Comparison of ENCODE assay signal across 11 cellular contexts in genomic region chr22:39150848-39151215, GRCh38. TPM values are rescaled to one million over a fixed set of nuclear protein-coding genes. Genes with fewer than 3 reads are reported as not detected.
DNase-seq lines count a peak whose midpoint lies in the region; ATAC-seq, FAIRE-seq and TF ChIP-seq lines count a peak whose summit lies in the region.
"Had no signal": no experiment of that assay in that cellular context is flagged by ENCODE, and none has a peak within 500 bp of the region (broad histone marks: within the 10 kb centered on the region; RNA-seq: fewer than 3 reads in every experiment).

No MANE protein-coding gene starts in this region.

- H3K36me3 ChIP-seq in kidney (ENCODE audit: control insufficient read depth in 1 of 2, insufficient read depth in 2 of 2, low read length in 2 of 2) = peaks cover 4 to 5% of the 10 kb centered on the region in 2 donors
- peaks cover 0 to 22% (median 16%) of the 10 kb centered on the region in 5 donors for H3K36me3 ChIP-seq in subcutaneous abdominal adipose tissue (ENCODE audit: control insufficient read depth in 5 of 5, insufficient read depth in 5 of 5, low read length in 5 of 5)

- POLR2A ChIA-PET in activated CD8-positive, alpha-beta T cell treated with anti-CD3 and anti-CD28 coated beads, Interleukin-2, amount 10 ng/mL, durations not matched to agents 7 days and 5 days (lab: Charles Lee) = interaction anchor here (0.6 to 8.8 kb wide), 5 partner anchors 60 to 469 kb away, joined by 3 to 63 read pairs (median 3); partner anchors contain the start of genes CBX6, RPL3 and TOMM22

- peaks cover 26% of the 10 kb centered on the region for H3K27me3 Mint-ChIP-seq in T-helper 2 cell treated with Interferon-gamma antibody and Interleukin-4, amounts not matched to agents 5 μg/mL and 100 μg/mL, for 36 hours (ENCODE audit: low read depth)
- H3K27me3 Mint-ChIP-seq in activated CD8-positive, alpha-beta T cell treated with anti-CD3 and anti-CD28 coated beads, Interleukin-2, amount 10 ng/mL, durations not matched to agents 7 days and 5 days (ENCODE audit: low read depth) = peaks cover 17% of the 10 kb centered on the region

- H3K27ac ChIP-seq in kidney (ENCODE audit: low read depth in 2 of 2, low read length in 2 of 2) (peak overlapping the region in 1 of 2 donors; percentile 88), subcutaneous abdominal adipose tissue (ENCODE audit: low read depth, low read length) (peak overlapping the region; percentile 54)

- H3K27me3 ChIP-seq in subcutaneous abdominal adipose tissue (ENCODE audit: control insufficient read depth in 5 of 5, insufficient read depth in 4 of 5, low read length in 5 of 5) = peaks cover 0 to 5% (median 0%) of the 10 kb centered on the region in 5 donors

- ATAC-seq in activated CD8-positive, alpha-beta T cell treated with anti-CD3 and anti-CD28 coated beads, Interleukin-2, amount 10 ng/mL, durations not matched to agents 7 days and 5 days = no peak
- ATAC-seq in GM18519 (IDR thresholded peaks at IDR 0.05; ENCODE audit: low FRiP score, unreplicated experiment) = no peak

- no peak for DNase-seq in T-helper 2 cell treated with Interferon-gamma antibody and Interleukin-4, amounts not matched to agents 5 μg/mL and 100 μg/mL, for 36 hours (ENCODE audit: low spot score)
- DNase-seq in T-helper 2 cell (no peak), kidney (peak; percentile 26), inferior parietal cortex (ENCODE audit: extremely low spot score) (no peak), occipital lobe (lab: John Stamatoyannopoulos, UW) (no peak)
- DNase-seq in activated CD8-positive, alpha-beta T cell treated with anti-CD3 and anti-CD28 coated beads, Interleukin-2, amount 10 ng/mL, durations not matched to agents 7 days and 5 days = no peak
- DNase-seq: central memory CD4-positive, alpha-beta T cell; stimulated activated CD4-positive, alpha-beta T cell treated with anti-CD3 and anti-CD28 coated beads, Interleukin-1b, Interleukin-23, amount 100 ng/mL, for 48 hours had no signal

- H3K4me3 ChIP-seq in kidney (ENCODE audit: low read length in 2 of 2) (peak overlapping the region in 1 of 2 donors; percentile 22), subcutaneous abdominal adipose tissue (ENCODE audit: low read depth in 1 of 5, low read length in 5 of 5) (peak overlapping the region in 4 of 5 donors; percentile 40 to 88 (median 82))

- FAIRE-seq in kidney (lab: Jason Lieb, UNC) = no peak
- FAIRE-seq: islet of Langerhans had no signal

- peaks cover 14 to 32% of the 10 kb centered on the region in 2 donors for H3K4me1 ChIP-seq in kidney (ENCODE audit: control insufficient read depth in 1 of 2, insufficient read depth in 1 of 2, low read depth in 1 of 2, low read length in 2 of 2)
- peaks cover 0 to 66% (median 58%) of the 10 kb centered on the region in 5 donors for H3K4me1 ChIP-seq in subcutaneous abdominal adipose tissue (ENCODE audit: control insufficient read depth in 5 of 5, insufficient read depth in 5 of 5, low read length in 5 of 5)

- H3K9me3 Mint-ChIP-seq in T-helper 2 cell treated with Interferon-gamma antibody and Interleukin-4, amounts not matched to agents 5 μg/mL and 100 μg/mL, for 36 hours = no peaks in the 10 kb centered on the region
- no peaks in the 10 kb centered on the region for H3K9me3 Mint-ChIP-seq in activated CD8-positive, alpha-beta T cell treated with anti-CD3 and anti-CD28 coated beads, Interleukin-2, amount 10 ng/mL, durations not matched to agents 7 days and 5 days (ENCODE audit: insufficient read depth)

- H3K9ac ChIP-seq in kidney (ENCODE audit: low read length in 2 of 2) = peak overlapping the region in 1 of 2 donors; percentile 35
- peak overlapping the region in 2 of 5 donors; percentile 25 to 34 for H3K9ac ChIP-seq in subcutaneous abdominal adipose tissue (ENCODE audit: low read length in 5 of 5)

- CTCF ChIA-PET in activated CD8-positive, alpha-beta T cell treated with anti-CD3 and anti-CD28 coated beads, Interleukin-2, amount 10 ng/mL, durations not matched to agents 7 days and 5 days (lab: Charles Lee) = interaction anchor here (1.4 to 6.4 kb wide), 5 partner anchors 20 to 282 kb away, joined by 3 to 29 read pairs (median 6); partner anchors contain the start of gene RPL3

- no peak for TF ChIP-seq CTCF in kidney (IDR thresholded peaks at IDR 0.05; ENCODE audit: borderline replicate concordance, extremely low read depth, insufficient read depth)

- H3K9me3 ChIP-seq in kidney (ENCODE audit: control insufficient read depth in 1 of 2, low read length in 2 of 2) = no peaks in the 10 kb centered on the region
- no peaks in the 10 kb centered on the region for H3K9me3 ChIP-seq in subcutaneous abdominal adipose tissue (ENCODE audit: control insufficient read depth in 5 of 5, low read length in 5 of 5)

- peaks cover 2% of the 10 kb centered on the region for H3K36me3 Mint-ChIP-seq in T-helper 2 cell treated with Interferon-gamma antibody and Interleukin-4, amounts not matched to agents 5 μg/mL and 100 μg/mL, for 36 hours (ENCODE audit: low read depth)
- H3K36me3 Mint-ChIP-seq in activated CD8-positive, alpha-beta T cell treated with anti-CD3 and anti-CD28 coated beads, Interleukin-2, amount 10 ng/mL, durations not matched to agents 7 days and 5 days (ENCODE audit: low read depth) = peaks cover 9% of the 10 kb centered on the region

- H3K27ac Mint-ChIP-seq in T-helper 2 cell treated with Interferon-gamma antibody and Interleukin-4, amounts not matched to agents 5 μg/mL and 100 μg/mL, for 36 hours = no peak overlapping the region
- H3K27ac Mint-ChIP-seq in activated CD8-positive, alpha-beta T cell treated with anti-CD3 and anti-CD28 coated beads, Interleukin-2, amount 10 ng/mL, durations not matched to agents 7 days and 5 days = peak overlapping the region; percentile 63

- intact Hi-C loops in kidney (cut with DNase I) = no loop called here

- H3K4me3 Mint-ChIP-seq in T-helper 2 cell treated with Interferon-gamma antibody and Interleukin-4, amounts not matched to agents 5 μg/mL and 100 μg/mL, for 36 hours = peak overlapping the region; percentile 66
- H3K4me3 Mint-ChIP-seq in activated CD8-positive, alpha-beta T cell treated with anti-CD3 and anti-CD28 coated beads, Interleukin-2, amount 10 ng/mL, durations not matched to agents 7 days and 5 days = peak overlapping the region; percentile 61

- peaks cover 22% of the 10 kb centered on the region for H3K4me1 Mint-ChIP-seq in T-helper 2 cell treated with Interferon-gamma antibody and Interleukin-4, amounts not matched to agents 5 μg/mL and 100 μg/mL, for 36 hours (ENCODE audit: low read depth)
- H3K4me1 Mint-ChIP-seq in activated CD8-positive, alpha-beta T cell treated with anti-CD3 and anti-CD28 coated beads, Interleukin-2, amount 10 ng/mL, durations not matched to agents 7 days and 5 days (ENCODE audit: low read depth) = peaks cover 44% of the 10 kb centered on the region

RNA-seq across cellular contexts. Expression of gene CBX7, which starts 1.6 kb away (rescaled TPM):
- 1 to 10 TPM; 8.6 to 8.7 TPM for total RNA-seq in activated CD8-positive, alpha-beta T cell treated with anti-CD3 and anti-CD28 coated beads, Interleukin-2, amount 10 ng/mL, durations not matched to agents 7 days and 5 days
- total RNA-seq in kidney = 65.2 TPM
- polyA plus RNA-seq in kidney (ENCODE audit: insufficient read depth, low read depth, low replicate concordance) = 39.3 TPM
- total RNA-seq in occipital lobe = 6.6 TPM

RNA-seq across cellular contexts. Expression of gene APOBEC3H, which starts 53.8 kb away (rescaled TPM):
- 10 to 100 TPM; 82.8 to 89.7 TPM for total RNA-seq in activated CD8-positive, alpha-beta T cell treated with anti-CD3 and anti-CD28 coated beads, Interleukin-2, amount 10 ng/mL, durations not matched to agents 7 days and 5 days
- 0.79 TPM for total RNA-seq in kidney
- polyA plus RNA-seq in kidney (ENCODE audit: insufficient read depth, low read depth, low replicate concordance) = not detected
- total RNA-seq in occipital lobe = not detected

Comparison
In these comparisons a context has a peak if more than half of its experiments do, and no peak if none do; other contexts are left out.
1. RNA of gene APOBEC3H, which starts 53.8 kb away (total RNA-seq): 82.8 to 89.7 TPM in activated CD8-positive, alpha-beta T cell treated with anti-CD3 and anti-CD28 coated beads, Interleukin-2, amount 10 ng/mL, durations not matched to agents 7 days and 5 days; 0.79 TPM in kidney (single experiment) and not detected in occipital lobe (single experiment); every median in the first group is over 10 times any median in the second.